Comparison of ENCODE assay signal across 29 cellular contexts in genomic region chr7:39663263-39663662, GRCh38.
"Had no signal": no experiment of that assay in that cellular context is flagged by ENCODE, and none has a peak within 500 bp of the region (broad histone marks: within the 10 kb centered on the region; RNA-seq: fewer than 3 reads in every experiment).

No MANE protein-coding gene starts in this region.

- H3K27me3 ChIP-seq: Peyer's patch had no signal

- ATAC-seq: activated CD8-positive, alpha-beta T cell treated with anti-CD3 and anti-CD28 coated beads for 36 hours; activated T-cell treated with anti-CD3 and anti-CD28 coated beads, Interleukin-2, amount 50 U/mL, for 72 hours; activated T-helper 17 cell treated with anti-CD3 and anti-CD28 coated beads, Interleukin-2, amount 50 U/mL, for 72 hours; PC-3 had no signal

- H3K4me3 ChIP-seq: K562, Peyer's patch had no signal

- DNase-seq: activated CD4-positive, alpha-beta T cell treated with anti-CD3 and anti-CD28 coated beads, Interleukin-2, amount 10 ng/mL, durations not matched to agents 24 days and 14 days; activated CD4-positive, alpha-beta T cell treated with anti-CD3 and anti-CD28 coated beads, Interleukin-2, amount 50 U/mL, for 4 hours; activated CD8-positive, alpha-beta T cell treated with anti-CD3 and anti-CD28 coated beads for 36 hours; activated effector memory CD4-positive, alpha-beta T cell treated with anti-CD3 and anti-CD28 coated beads, Interleukin-2, amount 50 U/mL, for 16 hours; activated naive CD4-positive, alpha-beta T cell; activated naive CD4-positive, alpha-beta T cell treated with anti-CD3 and anti-CD28 coated beads, Interleukin-2, amount 50 U/mL, for 16 hours; activated naive CD8-positive, alpha-beta T cell treated with anti-CD3 and anti-CD28 coated beads for 36 hours; activated T-cell treated with anti-CD3 and anti-CD28 coated beads, Interleukin-2, amount 50 U/mL, for 1 hour; activated T-cell treated with anti-CD3 and anti-CD28 coated beads, Interleukin-2, amount 50 U/mL, for 72 hours; amygdala; caudate nucleus; cerebellar nuclear complex; NCI-H1105; NCI-H1417 treated with DMSO at 0.1 percent for 48 hours; NCI-H187 treated with DMSO at 0.1 percent for 48 hours; NCI-H2081; NCI-H345; NCI-H526 treated with DMSO at 0.1 percent for 48 hours; NK-92 treated with Interleukin-12 subunit alpha and Interleukin-12 subunit beta, amount 100 ng/mL, for 24 hours; PC-3; Peyer's patch; RPMI8226; SHP77 treated with DMSO at 0.1 percent for 48 hours; SW 1271; T-helper 1 cell; T-helper 2 cell; T-helper 9 cell had no signal

- H3K9me3 ChIP-seq: Peyer's patch had no signal

- H3K27ac ChIP-seq: Peyer's patch had no signal
